Comparison of ENCODE assay signal across 7 cellular contexts in the genomic region with DNA sequence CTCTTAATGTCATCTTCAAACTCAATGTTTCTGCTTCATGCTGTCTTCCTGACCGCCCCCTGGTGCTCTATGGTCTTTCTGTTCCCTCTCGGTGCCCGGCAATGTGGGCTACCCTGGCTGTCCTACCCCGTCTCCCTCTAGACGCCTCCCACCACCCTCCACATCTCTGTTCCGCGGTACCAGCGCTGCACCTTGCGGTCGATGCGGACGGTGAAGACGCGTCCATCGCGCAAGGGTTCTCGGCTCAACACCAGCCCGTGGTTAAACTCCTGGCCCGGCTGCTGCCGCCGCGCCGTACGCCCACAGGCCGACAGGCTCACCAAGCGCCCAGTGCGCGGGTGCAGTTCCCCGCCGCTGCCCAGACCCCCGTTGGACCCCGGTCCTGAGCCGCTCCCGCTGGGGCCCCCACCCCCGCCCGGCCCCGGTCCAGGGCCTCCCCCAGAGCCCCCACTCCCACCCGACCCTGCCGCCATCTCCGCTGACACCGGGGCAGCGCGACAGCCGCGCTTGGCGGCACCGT. TPM values are rescaled to one million over a fixed set of nuclear protein-coding genes. Genes with fewer than 3 reads are reported as not detected.
A peak's percentile ranks its signal among the peaks of the same experiment; 100 is the strongest.
DNase-seq lines count a peak whose midpoint lies in the region; ATAC-seq and TF ChIP-seq lines count a peak whose summit lies in the region.

TSS of gene NEURL4 (minus strand) at position 496 of the 520 bp plus-strand sequence. CDS start at position 473, 23 bp downstream.

- peak; percentile 21 for ATAC-seq in GM18511 (IDR thresholded peaks at IDR 0.05; ENCODE audit: unreplicated experiment)
- peak; percentile 2 for ATAC-seq in HG02798 (IDR thresholded peaks at IDR 0.05; ENCODE audit: poor library complexity, unreplicated experiment)
- ATAC-seq in SK-N-SH treated with all-trans-retinoic acid at 6 μM for 48 hours: peak; percentile 49

- H3K4me3 ChIP-seq in fibroblast of lung (replicated peaks in 1 of 4; ENCODE audit: control extremely low read depth in 1 of 4, insufficient read depth in 1 of 4, low read depth in 3 of 4, low read length in 4 of 4) (peak within 1 kb of the TSS; percentile 54 to 93 (median 83)), neuron (ENCODE audit: low read length) (peak within 1 kb of the TSS; percentile 81)

- H3K36me3 ChIP-seq in fibroblast of lung (ENCODE audit: control insufficient read depth, insufficient read depth, low read length) (peaks cover 6% of the 10 kb centered on the region), neuron (ENCODE audit: insufficient read depth, low read length) (peaks cover 27% of the 10 kb centered on the region)

- H3K27me3 ChIP-seq in fibroblast of lung (ENCODE audit: control insufficient read depth, insufficient read depth, low read length) (peaks cover 7% of the 10 kb centered on the region), neuron (ENCODE audit: insufficient read depth, low read length) (no peaks in the 10 kb centered on the region)

- H2AFZ ChIP-seq in fibroblast of lung (ENCODE audit: low read length) (peak within 1 kb of the TSS; percentile 97), neuron (ENCODE audit: low read depth, low read length) (peak within 1 kb of the TSS; percentile 66)

- peaks cover 6% of the 10 kb centered on the region for H3K79me2 ChIP-seq in fibroblast of lung (ENCODE audit: control insufficient read depth, insufficient read depth, low read length)

- peak in 1 of 2 donors; percentile 12 for TF ChIP-seq CTCF in fibroblast of lung (conservative IDR thresholded peaks at IDR 0.05 in 1 of 2, IDR thresholded peaks at IDR 0.05 in 1 of 2; ENCODE audit: low read depth in 1 of 2, low read length in 2 of 2)
- no peak for TF ChIP-seq CTCF in GM13976 (IDR thresholded peaks at IDR 0.05; ENCODE audit: borderline replicate concordance, control extremely low read depth, extremely low read depth, insufficient read depth, missing control alignments)

- H3K27ac ChIP-seq in fibroblast of lung (ENCODE audit: insufficient read depth, low read length): peak within 1 kb of the TSS; percentile 72

- peak within 1 kb of the TSS; percentile 97 for H3K4me2 ChIP-seq in fibroblast of lung (ENCODE audit: extremely low read depth, insufficient read depth, low read length)

- H3K9ac ChIP-seq in fibroblast of lung (ENCODE audit: insufficient read depth, low read length): peak within 1 kb of the TSS; percentile 70

- DNase-seq in fibroblast of lung (ENCODE audit: low read depth in 2 of 2) (peak in 1 of 2 donors; percentile 16), AG08396 (ENCODE audit: low spot score) (no peak), GM13976 (ENCODE audit: low spot score) (no peak)

- no peaks in the 10 kb centered on the region for H4K20me1 ChIP-seq in fibroblast of lung (ENCODE audit: control insufficient read depth, extremely low read depth, insufficient read depth, low read length)

- H3K9me3 ChIP-seq in fibroblast of lung (ENCODE audit: control insufficient read depth, insufficient read depth, low read depth, low read length): no peaks in the 10 kb centered on the region
- no peaks in the 10 kb centered on the region for H3K9me3 ChIP-seq in neuron (ENCODE audit: low read length)

- H3K4me1 ChIP-seq in fibroblast of lung (ENCODE audit: control insufficient read depth, extremely low read depth, insufficient read depth, low read length) (no peaks in the 10 kb centered on the region), neuron (ENCODE audit: insufficient read depth, low read length) (peaks cover 21% of the 10 kb centered on the region)

- in situ Hi-C loops in GM13976 (cut with MboI; ENCODE audit: low sequenced_read_pairs, unreplicated experiment): no loop called here

TF ChIP-seq in SK-N-SH treated with all-trans-retinoic acid at 6 μM for 48 hours, 23 proteins besides CTCF, POLR2A, EP300 and RAD21:
- TF ChIP-seq ZNF8 (CRISPR knock-in tag; IDR thresholded peaks at IDR 0.05) (no peak), ZFP3 (CRISPR knock-in tag; IDR thresholded peaks at IDR 0.05) (no peak), ZFP30 (CRISPR knock-in tag; IDR thresholded peaks at IDR 0.05) (no peak), ARNTL (CRISPR knock-in tag; IDR thresholded peaks at IDR 0.05; ENCODE audit: borderline replicate concordance, low read depth) (no peak), CREB5 (CRISPR knock-in tag; IDR thresholded peaks at IDR 0.05; ENCODE audit: low read depth) (no peak), ZNF70 (CRISPR knock-in tag; IDR thresholded peaks at IDR 0.05) (no peak), ZC3H10 (CRISPR knock-in tag; IDR thresholded peaks at IDR 0.05) (no peak), ESRRG (CRISPR knock-in tag; IDR thresholded peaks at IDR 0.05) (no peak), SNAI2 (CRISPR knock-in tag; IDR thresholded peaks at IDR 0.05) (no peak)
- TF ChIP-seq, protein P1, sequence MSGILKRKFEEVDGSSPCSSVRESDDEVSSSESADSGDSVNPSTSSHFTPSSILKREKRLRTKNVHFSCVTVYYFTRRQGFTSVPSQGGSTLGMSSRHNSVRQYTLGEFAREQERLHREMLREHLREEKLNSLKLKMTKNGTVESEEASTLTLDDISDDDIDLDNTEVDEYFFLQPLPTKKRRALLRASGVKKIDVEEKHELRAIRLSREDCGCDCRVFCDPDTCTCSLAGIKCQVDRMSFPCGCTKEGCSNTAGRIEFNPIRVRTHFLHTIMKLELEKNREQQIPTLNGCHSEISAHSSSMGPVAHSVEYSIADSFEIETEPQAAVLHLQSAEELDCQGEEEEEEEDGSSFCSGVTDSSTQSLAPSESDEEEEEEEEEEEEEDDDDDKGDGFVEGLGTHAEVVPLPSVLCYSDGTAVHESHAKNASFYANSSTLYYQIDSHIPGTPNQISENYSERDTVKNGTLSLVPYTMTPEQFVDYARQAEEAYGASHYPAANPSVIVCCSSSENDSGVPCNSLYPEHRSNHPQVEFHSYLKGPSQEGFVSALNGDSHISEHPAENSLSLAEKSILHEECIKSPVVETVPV (CRISPR knock-in tag; IDR thresholded peaks at IDR 0.05): no peak
- TF ChIP-seq, protein P2, sequence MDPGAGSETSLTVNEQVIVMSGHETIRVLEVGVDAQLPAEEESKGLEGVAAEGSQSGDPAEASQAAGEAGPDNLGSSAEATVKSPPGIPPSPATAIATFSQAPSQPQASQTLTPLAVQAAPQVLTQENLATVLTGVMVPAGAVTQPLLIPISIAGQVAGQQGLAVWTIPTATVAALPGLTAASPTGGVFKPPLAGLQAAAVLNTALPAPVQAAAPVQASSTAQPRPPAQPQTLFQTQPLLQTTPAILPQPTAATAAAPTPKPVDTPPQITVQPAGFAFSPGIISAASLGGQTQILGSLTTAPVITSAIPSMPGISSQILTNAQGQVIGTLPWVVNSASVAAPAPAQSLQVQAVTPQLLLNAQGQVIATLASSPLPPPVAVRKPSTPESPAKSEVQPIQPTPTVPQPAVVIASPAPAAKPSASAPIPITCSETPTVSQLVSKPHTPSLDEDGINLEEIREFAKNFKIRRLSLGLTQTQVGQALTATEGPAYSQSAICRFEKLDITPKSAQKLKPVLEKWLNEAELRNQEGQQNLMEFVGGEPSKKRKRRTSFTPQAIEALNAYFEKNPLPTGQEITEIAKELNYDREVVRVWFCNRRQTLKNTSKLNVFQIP (CRISPR knock-in tag; IDR thresholded peaks at IDR 0.05; ENCODE audit: borderline replicate concordance, low read depth): no peak

RNA-seq across cellular contexts. Expression of gene NEURL4, which starts in this region (rescaled TPM):
- 18.2 and 20.1 TPM in 2 replicates for total RNA-seq in fibroblast of lung
- polyA plus RNA-seq in fibroblast of lung: 6.0 and 8.3 TPM in 2 replicates
- polyA plus RNA-seq in fibroblast of lung (2012): 9.6 and 10.8 TPM in 2 replicates
- 34.3 and 36.6 TPM in 2 replicates for polyA minus RNA-seq in fibroblast of lung (ENCODE audit: low replicate concordance)
